14 cellular contexts compared by ENCODE assay signal in the genomic region with DNA sequence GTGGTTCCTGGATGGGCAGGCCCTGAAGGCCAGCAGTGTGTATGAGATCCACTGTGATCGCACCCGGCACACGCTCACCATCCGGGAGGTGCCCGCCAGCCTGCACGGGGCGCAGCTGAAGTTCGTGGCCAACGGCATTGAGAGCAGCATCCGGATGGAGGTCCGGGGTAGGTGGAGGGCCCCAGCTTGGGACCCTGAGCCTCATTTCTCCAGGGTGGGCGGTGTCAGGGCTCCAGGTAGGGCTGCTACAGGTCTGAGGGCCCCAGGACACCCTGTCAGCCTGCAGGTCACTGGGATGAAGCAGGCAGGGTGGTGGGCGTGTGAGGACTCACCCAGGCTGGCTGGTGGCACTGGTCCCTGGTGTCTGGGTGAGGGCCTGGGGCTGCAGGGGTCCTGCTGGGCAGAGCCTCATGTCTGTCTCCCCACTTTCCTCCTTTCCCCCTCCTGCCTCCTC. TPM values are rescaled to one million over a fixed set of nuclear protein-coding genes. Genes with fewer than 3 reads are reported as not detected.
A peak's percentile ranks its signal among the peaks of the same experiment; 100 is the strongest.
DNase-seq lines count a peak whose midpoint lies in the region; ATAC-seq and TF ChIP-seq lines count a peak whose summit lies in the region.
"Had no signal": no experiment of that assay in that cellular context is flagged by ENCODE, and none has a peak within 500 bp of the region (broad histone marks: within the 10 kb centered on the region; RNA-seq: fewer than 3 reads in every experiment).

No MANE protein-coding gene starts in this region.

- peaks cover 0 to 21% (median 13%) of the 10 kb centered on the region in 7 donors for H3K27me3 ChIP-seq in heart right ventricle
- no peaks in the 10 kb centered on the region for H3K27me3 ChIP-seq in gastrocnemius medialis
- no peaks in the 10 kb centered on the region for H3K27me3 ChIP-seq in hepatocyte
- no peaks in the 10 kb centered on the region for H3K27me3 ChIP-seq in body of pancreas

- DNase-seq in heart right ventricle (no peak), Right ventricle myocardium superior (no peak), RWPE1 (ENCODE audit: low spot score) (no peak), mesothelial cell of epicardium (ENCODE audit: low spot score in 2 of 2, unreplicated experiment in 2 of 2) (no peak), gastrocnemius medialis (peak in 1 of 2 donors; percentile 36), hepatocyte (ENCODE audit: low spot score) (no peak), body of pancreas (no peak)
- DNase-seq in activated CD4-positive, CD25-positive, alpha-beta regulatory T cell (lab: John Stamatoyannopoulos, UW), result no peak
- DNase-seq: GF-D8, NCI-H146, NCI-H2081 treated with DMSO at 0.1 percent for 48 hours, NCI-H524 had no signal

- H3K79me2 ChIP-seq in hepatocyte, result no peaks in the 10 kb centered on the region

- no peak overlapping the region for H3K27ac Mint-ChIP-seq in mesothelial cell of epicardium

- H3K36me3 ChIP-seq in heart right ventricle, result peaks cover 0 to 64% (median 4%) of the 10 kb centered on the region in 9 donors
- H3K36me3 ChIP-seq in gastrocnemius medialis, result peaks cover 0 to 56% of the 10 kb centered on the region in 2 donors
- no peaks in the 10 kb centered on the region for H3K36me3 ChIP-seq in hepatocyte (replicated peaks; ENCODE audit: insufficient read depth, low read depth)
- H3K36me3 ChIP-seq in body of pancreas (replicated peaks in 1 of 2; ENCODE audit: insufficient read depth in 1 of 2, low read depth in 2 of 2), result no peaks in the 10 kb centered on the region

- H3K4me1 Mint-ChIP-seq in mesothelial cell of epicardium, result no peaks in the 10 kb centered on the region

- H3K27me3 Mint-ChIP-seq in mesothelial cell of epicardium (ENCODE audit: low read depth), result no peaks in the 10 kb centered on the region

- CTCF ChIA-PET in RWPE1 (lab: Yijun Ruan, JAX), result interaction anchor here (0.5 kb wide), 1 partner anchor 65 kb away, joined by 4 read pairs; no protein-coding TSS in a partner anchor

- ATAC-seq in heart right ventricle (no peak), Right ventricle myocardium superior (ENCODE audit: poor library complexity) (no peak), gastrocnemius medialis (no peak), body of pancreas (no peak)
- ATAC-seq: K562 had no signal

- POLR2A ChIA-PET in RWPE1 (lab: Yijun Ruan, JAX; ENCODE audit: low non-redundant PET), result no interaction called here

- intact Hi-C loops in heart right ventricle (cut with DNase I) (no loop called here), Right ventricle myocardium superior (cut with DNase I) (no loop called here), gastrocnemius medialis (cut with DNase I; ENCODE audit: low total_unique reads) (no loop called here), body of pancreas (cut with DNase I) (no loop called here)

- TF ChIP-seq CTCF in heart right ventricle (IDR thresholded peaks at IDR 0.05) (no peak), RWPE1 (conservative IDR thresholded peaks at IDR 0.05; ENCODE audit: low read depth) (no peak), mesothelial cell of epicardium (IDR thresholded peaks at IDR 0.05; ENCODE audit: unreplicated experiment) (no peak), gastrocnemius medialis (IDR thresholded peaks at IDR 0.05 in 4 of 5, conservative IDR thresholded peaks at IDR 0.05 in 1 of 5) (no peak), hepatocyte (IDR thresholded peaks at IDR 0.05; ENCODE audit: poor library complexity) (no peak), body of pancreas (IDR thresholded peaks at IDR 0.05) (no peak)

- no peaks in the 10 kb centered on the region for H4K20me1 ChIP-seq in hepatocyte (ENCODE audit: insufficient read depth, poor library complexity, severe bottlenecking)

- no peaks in the 10 kb centered on the region for H3K9me3 ChIP-seq in heart right ventricle
- no peaks in the 10 kb centered on the region for H3K9me3 ChIP-seq in gastrocnemius medialis
- no peaks in the 10 kb centered on the region for H3K9me3 ChIP-seq in hepatocyte (ENCODE audit: low read depth)
- H3K9me3 ChIP-seq in body of pancreas, result no peaks in the 10 kb centered on the region

- TF ChIP-seq POLR2A in gastrocnemius medialis (IDR thresholded peaks at IDR 0.05) (no peak), body of pancreas (IDR thresholded peaks at IDR 0.05) (no peak)

- H3K4me3 Mint-ChIP-seq in mesothelial cell of epicardium, result peak overlapping the region; percentile 40

- H3K27ac ChIP-seq in heart right ventricle (peak overlapping the region in 7 of 10 donors; percentile 28 to 64 (median 55)), RWPE1 (peak overlapping the region; percentile 88), gastrocnemius medialis (peak overlapping the region; percentile 97 to 100 (median 100)), hepatocyte (no peak overlapping the region), body of pancreas (peak overlapping the region in 1 of 4 donors; percentile 50)
- H3K27ac ChIP-seq: HL-60 had no signal

- H2AFZ ChIP-seq in hepatocyte, result no peak overlapping the region

- in situ Hi-C loops in gastrocnemius medialis (cut with MboI; ENCODE audit: low sequenced_read_pairs in 4 of 4), result no loop called here

- peaks cover 10 to 64% (median 28%) of the 10 kb centered on the region in 9 donors for H3K4me1 ChIP-seq in heart right ventricle
- H3K4me1 ChIP-seq in gastrocnemius medialis, result peaks cover 39 to 76% of the 10 kb centered on the region in 2 donors
- peaks cover 9% of the 10 kb centered on the region for H3K4me1 ChIP-seq in hepatocyte (ENCODE audit: insufficient read depth)
- H3K4me1 ChIP-seq in body of pancreas, result peaks cover 20% of the 10 kb centered on the region

- H3K36me3 Mint-ChIP-seq in mesothelial cell of epicardium, result peaks cover 9% of the 10 kb centered on the region

- no peaks in the 10 kb centered on the region for H3K9me3 Mint-ChIP-seq in mesothelial cell of epicardium

- no peaks in the 10 kb centered on the region for H3K9me2 ChIP-seq in hepatocyte (replicated peaks; ENCODE audit: insufficient read depth)

- no peak overlapping the region for H3K4me2 ChIP-seq in hepatocyte

- H3K4me3 ChIP-seq in heart right ventricle (no peak overlapping the region), gastrocnemius medialis (no peak overlapping the region), hepatocyte (no peak overlapping the region), body of pancreas (no peak overlapping the region)
- H3K4me3 ChIP-seq: K562 had no signal

- 83 to 87% methylated on average over 13 of the region's 13 CpGs for WGBS in heart right ventricle, 2 donors
- 100% methylated on average over 13 of the region's 13 CpGs for WGBS in hepatocyte (ENCODE audit: low lambda C conversion rate, missing lambda C conversion rate)
- 89 to 94% methylated on average over 4 to 13 of the region's 13 CpGs for WGBS in body of pancreas, 2 donors

RNA-seq across cellular contexts. Expression of a gene that starts 7.8 kb away (rescaled TPM):
- total RNA-seq in heart right ventricle, result 100 to 1,000 TPM; 285 to 541 (median 407) TPM
- polyA plus RNA-seq in heart right ventricle, result 100 to 1,000 TPM; 176 to 639 TPM
- total RNA-seq in Right ventricle myocardium superior, result 316 TPM
- 95.3 to 113 TPM (median 100 TPM) in 3 replicates for total RNA-seq in mesothelial cell of epicardium
- 1,000 to 10,000 TPM in 2 of 4 donors, 100 to 1,000 TPM in 2; 798 to 1,571 (median 1,162) TPM for total RNA-seq in gastrocnemius medialis
- 11.2 and 22.4 TPM in 2 replicates for total RNA-seq in hepatocyte
- polyA plus RNA-seq in hepatocyte, result 15.0 and 20.6 TPM in 2 replicates
- total RNA-seq in body of pancreas, result 10 to 100 TPM; 14.5 to 34.9 TPM

RNA-seq across cellular contexts. Expression of a gene that starts 50.1 kb away (rescaled TPM):
- 10 to 100 TPM in 9 of 10 donors, 1 to 10 TPM in 1; 9.3 to 20.3 (median 17.2) TPM for total RNA-seq in heart right ventricle
- 1 to 10 TPM; 2.8 to 6.7 TPM for polyA plus RNA-seq in heart right ventricle
- total RNA-seq in Right ventricle myocardium superior, result 14.8 TPM
- 10.8 to 14.2 TPM (median 11.8 TPM) in 3 replicates for total RNA-seq in mesothelial cell of epicardium
- 10 to 100 TPM in 3 of 4 donors, 1 to 10 TPM in 1; 4.9 to 15.7 (median 12.3) TPM for total RNA-seq in gastrocnemius medialis
- 5.0 and 5.7 TPM in 2 replicates for total RNA-seq in hepatocyte
- 4.7 and 5.6 TPM in 2 replicates for polyA plus RNA-seq in hepatocyte
- total RNA-seq in body of pancreas, result 10 to 100 TPM in 1 of 2 donors, 1 to 10 TPM in 1; 4.7 to 13.5 TPM
